Comparison of ENCODE assay signal across 1 cellular context in the genomic region with DNA sequence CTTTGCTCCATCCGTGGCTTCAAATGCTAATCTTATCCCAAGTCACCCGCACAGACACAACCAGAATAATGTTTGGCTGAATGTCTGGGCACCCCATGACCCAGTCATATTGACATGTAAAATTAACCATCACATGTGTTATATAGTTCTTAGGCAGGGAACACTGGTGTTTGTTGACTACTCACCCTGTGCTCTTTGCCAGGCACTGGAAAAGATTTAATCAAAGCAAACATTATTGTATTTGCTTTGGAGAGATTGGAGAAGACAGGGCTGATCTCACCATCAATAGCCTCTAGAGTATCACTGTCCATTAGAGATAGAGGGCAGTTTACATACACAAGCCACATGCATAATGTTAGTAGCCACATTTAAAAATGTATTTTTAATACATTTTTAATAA.
TF ChIP-seq lines count a peak whose summit lies in the region.

No MANE protein-coding gene starts in this region.

TF ChIP-seq in IMR-90, 13 proteins besides CTCF, POLR2A, EP300 and RAD21 (continued from another document):
- TF ChIP-seq, protein P1, sequence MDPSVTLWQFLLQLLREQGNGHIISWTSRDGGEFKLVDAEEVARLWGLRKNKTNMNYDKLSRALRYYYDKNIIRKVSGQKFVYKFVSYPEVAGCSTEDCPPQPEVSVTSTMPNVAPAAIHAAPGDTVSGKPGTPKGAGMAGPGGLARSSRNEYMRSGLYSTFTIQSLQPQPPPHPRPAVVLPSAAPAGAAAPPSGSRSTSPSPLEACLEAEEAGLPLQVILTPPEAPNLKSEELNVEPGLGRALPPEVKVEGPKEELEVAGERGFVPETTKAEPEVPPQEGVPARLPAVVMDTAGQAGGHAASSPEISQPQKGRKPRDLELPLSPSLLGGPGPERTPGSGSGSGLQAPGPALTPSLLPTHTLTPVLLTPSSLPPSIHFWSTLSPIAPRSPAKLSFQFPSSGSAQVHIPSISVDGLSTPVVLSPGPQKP (IDR thresholded peaks at IDR 0.05; ENCODE audit: borderline replicate concordance, low read depth, low read length) = no peak
- TF ChIP-seq FOS (IDR thresholded peaks at IDR 0.05; ENCODE audit: low read depth, low read length) (no peak), SMC3 (IDR thresholded peaks at IDR 0.05; ENCODE audit: low read depth, low read length) (no peak), MXI1 (IDR thresholded peaks at IDR 0.05; ENCODE audit: borderline replicate concordance, low read depth, low read length) (no peak)
